In genomic region chr1:17538428-17539130, GRCh38 we compare ENCODE assay signal across 9 cellular contexts. TPM values are rescaled to one million over a fixed set of nuclear protein-coding genes. Genes with fewer than 3 reads are reported as not detected.
A peak's percentile ranks its signal among the peaks of the same experiment; 100 is the strongest.
DNase-seq lines count a peak whose midpoint lies in the region; ATAC-seq, FAIRE-seq and TF ChIP-seq lines count a peak whose summit lies in the region.
"Had no signal": no experiment of that assay in that cellular context is flagged by ENCODE, and none has a peak within 500 bp of the region (broad histone marks: within the 10 kb centered on the region; RNA-seq: fewer than 3 reads in every experiment).

No MANE protein-coding gene starts in this region.

- H3K27ac Mint-ChIP-seq in activated CD8-positive, alpha-beta T cell treated with anti-CD3 and anti-CD28 coated beads for 36 hours: no peak overlapping the region

- CTCF ChIA-PET in activated CD8-positive, alpha-beta T cell treated with anti-CD3 and anti-CD28 coated beads for 36 hours (lab: Charles Lee): no interaction called here

- H3K27me3 Mint-ChIP-seq in activated CD8-positive, alpha-beta T cell treated with anti-CD3 and anti-CD28 coated beads for 36 hours: peaks cover 28% of the 10 kb centered on the region

- peaks cover 7% of the 10 kb centered on the region for H3K4me1 Mint-ChIP-seq in activated CD8-positive, alpha-beta T cell treated with anti-CD3 and anti-CD28 coated beads for 36 hours (ENCODE audit: low read depth)

- H3K4me3 Mint-ChIP-seq in activated CD8-positive, alpha-beta T cell treated with anti-CD3 and anti-CD28 coated beads for 36 hours: no peak overlapping the region

- in situ Hi-C loops in ACHN (cut with HindIII; ENCODE audit: low pct_ligation_motif_present, low pct_unique_long_range_greater_than_20kb, low sequenced_read_pairs): no loop called here

- H3K9me3 Mint-ChIP-seq in activated CD8-positive, alpha-beta T cell treated with anti-CD3 and anti-CD28 coated beads for 36 hours: no peaks in the 10 kb centered on the region

- no peak for DNase-seq in GM12891 (ENCODE audit: insufficient read length, low spot score)
- no peak for DNase-seq in left ventricle myocardium inferior
- peak; percentile 87 for DNase-seq in retina
- no peak for DNase-seq in ACHN
- DNase-seq in H54 (ENCODE audit: insufficient read length, low spot score): no peak
- no peak for DNase-seq in activated CD8-positive, alpha-beta T cell treated with anti-CD3 and anti-CD28 coated beads for 36 hours

- no peaks in the 10 kb centered on the region for H3K9me3 ChIP-seq in left ventricle myocardium inferior (replicated peaks)

- intact Hi-C loops in left ventricle myocardium inferior (cut with micrococcal nuclease): no loop called here
- intact Hi-C loops in activated CD8-positive, alpha-beta T cell treated with anti-CD3 and anti-CD28 coated beads for 36 hours (cut with micrococcal nuclease): no loop called here

- H3K4me3 ChIP-seq in left ventricle myocardium inferior: peak overlapping the region; percentile 85

- FAIRE-seq in GM12891 (lab: Jason Lieb, UNC): peak; percentile 77
- no peak for FAIRE-seq in H54 (lab: Jason Lieb, UNC)

- POLR2A ChIA-PET in activated CD8-positive, alpha-beta T cell treated with anti-CD3 and anti-CD28 coated beads for 36 hours (lab: Charles Lee): interaction anchor here (0.6 kb wide), 1 partner anchor 1895 kb away, joined by 4 read pairs; no protein-coding TSS in a partner anchor

- H3K4me1 ChIP-seq in left ventricle myocardium inferior: peaks cover 33% of the 10 kb centered on the region

- peaks cover 4% of the 10 kb centered on the region for H3K27me3 ChIP-seq in left ventricle myocardium inferior (ENCODE audit: low read depth)

- ATAC-seq in GM21390 (IDR thresholded peaks at IDR 0.05; ENCODE audit: unreplicated experiment): no peak
- no peak for ATAC-seq in activated CD8-positive, alpha-beta T cell treated with anti-CD3 and anti-CD28 coated beads for 36 hours

- no peaks in the 10 kb centered on the region for H3K36me3 ChIP-seq in left ventricle myocardium inferior

- TF ChIP-seq POLR2A in GM12891 (IDR thresholded peaks at IDR 0.05; ENCODE audit: low read depth, low read length): no peak
- no peak for TF ChIP-seq POLR2A in H54 (IDR thresholded peaks at IDR 0.05; ENCODE audit: low read depth, low read length)

- TF ChIP-seq CTCF in left ventricle myocardium inferior (IDR thresholded peaks at IDR 0.05; ENCODE audit: borderline replicate concordance): no peak
- TF ChIP-seq CTCF in activated CD8-positive, alpha-beta T cell treated with anti-CD3 and anti-CD28 coated beads for 36 hours (IDR thresholded peaks at IDR 0.05): no peak

- H3K36me3 Mint-ChIP-seq in activated CD8-positive, alpha-beta T cell treated with anti-CD3 and anti-CD28 coated beads for 36 hours (ENCODE audit: low read depth): no peaks in the 10 kb centered on the region

- peak overlapping the region; percentile 88 for H3K27ac ChIP-seq in left ventricle myocardium inferior (replicated peaks)

TF ChIP-seq in GM12891, 5 proteins besides CTCF, POLR2A, EP300 and RAD21:
- TF ChIP-seq TAF1 (IDR thresholded peaks at IDR 0.05; ENCODE audit: low read depth, low read length): no peak
- TF ChIP-seq POU2F2 (IDR thresholded peaks at IDR 0.05; ENCODE audit: low read depth, low read length): no peak
- no peak for TF ChIP-seq PAX5 (IDR thresholded peaks at IDR 0.05; ENCODE audit: insufficient read depth, low read length, severe bottlenecking)
- no peak for TF ChIP-seq POLR2AphosphoS5 (IDR thresholded peaks at IDR 0.05; ENCODE audit: low read depth, low read length)
- no peak for TF ChIP-seq SPI1 (IDR thresholded peaks at IDR 0.05; ENCODE audit: low read depth, low read length)

TF ChIP-seq in PFSK-1, 5 proteins besides CTCF, POLR2A, EP300 and RAD21:
- no peak for TF ChIP-seq SIN3A (IDR thresholded peaks at IDR 0.05; ENCODE audit: borderline replicate concordance, insufficient read depth, low read length)
- TF ChIP-seq FOXP2 (optimal IDR thresholded peaks at IDR 0.05; ENCODE audit: borderline replicate concordance, extremely low read depth, extremely low read length, insufficient read depth): peak; percentile 10

RNA-seq across cellular contexts. Expression of gene ARHGEF10L, which starts 0.9 kb away (rescaled TPM):
- 1.1 TPM for polyA plus RNA-seq in GM12891 (2012; ENCODE audit: low read depth, missing spikeins)
- 15.9 TPM for polyA plus RNA-seq in PFSK-1 (2012; ENCODE audit: insufficient read length, low read depth)
- 59.1 TPM for total RNA-seq in left ventricle myocardium inferior
- not detected for total RNA-seq in activated CD8-positive, alpha-beta T cell treated with anti-CD3 and anti-CD28 coated beads for 36 hours
- total RNA-seq: T-helper 2 cell treated with Interferon-gamma antibody and Interleukin-4, amounts not matched to agents 100 ng/mL and 5 ng/mL, for 36 hours had no signal

Comparison
In these comparisons a context has a peak if more than half of its experiments do, and no peak if none do; other contexts are left out.
1. RNA of gene ARHGEF10L, which starts 0.9 kb away (total RNA-seq): 59.1 TPM in left ventricle myocardium inferior (single experiment); not detected in activated CD8-positive, alpha-beta T cell treated with anti-CD3 and anti-CD28 coated beads for 36 hours; every median in the first group is over 10 times any median in the second.